In genomic region chr2:174771631-174772491, GRCh38 we compare ENCODE assay signal across 8 cellular contexts. TPM values are rescaled to one million over a fixed set of nuclear protein-coding genes. Genes with fewer than 3 reads are reported as not detected.
A peak's percentile ranks its signal among the peaks of the same experiment; 100 is the strongest.
DNase-seq lines count a peak whose midpoint lies in the region; ATAC-seq and TF ChIP-seq lines count a peak whose summit lies in the region.

No MANE protein-coding gene starts in this region.

- peaks cover 0 to 19% (median 9%) of the 10 kb centered on the region in 9 donors for H3K4me1 ChIP-seq in heart right ventricle

- H3K4me3 ChIP-seq in heart right ventricle: peak overlapping the region in 2 of 10 donors; percentile 16 to 18

- 26 to 27% methylated on average over 14 of the region's 14 CpGs for WGBS in heart right ventricle, 2 donors

- H3K27ac ChIP-seq in heart right ventricle: peak overlapping the region in 4 of 10 donors; percentile 4 to 51 (median 24)

- peak in 13 of 14 donors; percentile 5 to 74 (median 57) for DNase-seq in C1 segment of cervical spinal cord (lab: John Stamatoyannopoulos, UW)
- DNase-seq in HK-2 (ENCODE audit: unreplicated experiment): peak; percentile 71
- peak; percentile 28 for DNase-seq in NOMO-1 treated with dmso at 0.1 percent for 144 hours (lab: John Stamatoyannopoulos, UW; ENCODE audit: unreplicated experiment)
- peak in 53 of 56 donors; percentile 9 to 84 (median 59) for DNase-seq in amygdala (lab: John Stamatoyannopoulos, UW)
- DNase-seq in heart right ventricle: peak; percentile 71 to 83
- DNase-seq in posterior vena cava (ENCODE audit: low spot score): peak; percentile 90
- DNase-seq in effector CD8-positive, alpha-beta T cell (lab: John Stamatoyannopoulos, UW): no peak

- ATAC-seq in GM19023 (IDR thresholded peaks at IDR 0.05; ENCODE audit: unreplicated experiment) (peak; percentile 85), heart right ventricle (peak; percentile 92 to 98 (median 96))

- no peaks in the 10 kb centered on the region for H3K9me3 ChIP-seq in heart right ventricle

- intact Hi-C loops in heart right ventricle (cut with DNase I): loop anchor here (1.0 to 10.0 kb wide), 8 partner anchors 113 to 221 kb away; no protein-coding TSS in a partner anchor
- intact Hi-C loops in posterior vena cava (cut with DNase I): loop anchor here (5.0 to 10.0 kb wide), 2 partner anchors 213 to 215 kb away; no protein-coding TSS in a partner anchor

- H3K27me3 ChIP-seq in heart right ventricle: no peaks in the 10 kb centered on the region

- TF ChIP-seq CTCF in heart right ventricle (IDR thresholded peaks at IDR 0.05): peak; percentile 67 to 91 (median 85)

- no peaks in the 10 kb centered on the region for H3K36me3 ChIP-seq in heart right ventricle

RNA-seq across cellular contexts. Expression of gene CHRNA1, which starts 7.6 kb away (rescaled TPM):
- 1 to 10 TPM in 2 of 10 donors, under 1 TPM in 3, not detected in 5; 0.19 to 1.3 (median 0.93) TPM for total RNA-seq in heart right ventricle
- under 1 TPM; 0.07 to 0.29 TPM for polyA plus RNA-seq in heart right ventricle
- not detected for total RNA-seq in posterior vena cava
